ENCODE assay signal across 8 cellular contexts in genomic region chr11:86192858-86193257, GRCh38. TPM values are rescaled to one million over a fixed set of nuclear protein-coding genes. Genes with fewer than 3 reads are reported as not detected.
A peak's percentile ranks its signal among the peaks of the same experiment; 100 is the strongest.
DNase-seq lines count a peak whose midpoint lies in the region; ATAC-seq and TF ChIP-seq lines count a peak whose summit lies in the region.

No MANE protein-coding gene starts in this region.

- CTCF ChIA-PET in PC-9 (lab: Charles Lee), result interaction anchor here (0.8 to 2.3 kb wide), 6 partner anchors 10 to 151 kb away, joined by 4 to 15 read pairs (median 6); partner anchors contain the start of gene PICALM

- H4K20me1 ChIP-seq in PC-9 (ENCODE audit: insufficient read depth), result no peaks in the 10 kb centered on the region

- POLR2A ChIA-PET in PC-9 (lab: Charles Lee; ENCODE audit: unreplicated experiment), result interaction anchor here (0.5 to 0.6 kb wide), 2 partner anchors 34 to 151 kb away, joined by 5 to 19 read pairs; no protein-coding TSS in a partner anchor

- H3K27me3 ChIP-seq in PC-9 (ENCODE audit: insufficient read depth, low read depth) (no peaks in the 10 kb centered on the region), right lobe of liver (no peaks in the 10 kb centered on the region)

- in situ Hi-C loops in GM13976 (cut with MboI; ENCODE audit: low sequenced_read_pairs, unreplicated experiment), result loop anchor here (10.0 kb wide), 1 partner anchor 148 kb away; no protein-coding TSS in a partner anchor

- peak overlapping the region; percentile 37 for H3K27ac ChIP-seq in PC-9
- H3K27ac ChIP-seq in right lobe of liver, result peak overlapping the region in 2 of 3 donors; percentile 20 to 21

- H3K4me2 ChIP-seq in PC-9, result peak overlapping the region; percentile 59

- no TSS peak for BruUV-seq in PC-9 (replicated peaks; lab: Mats Ljungman, UMichigan)

- H3K79me2 ChIP-seq in PC-9 (ENCODE audit: low read depth), result no peaks in the 10 kb centered on the region

- ATAC-seq in GM18867 (IDR thresholded peaks at IDR 0.05; ENCODE audit: unreplicated experiment) (peak; percentile 15), HG03095 (IDR thresholded peaks at IDR 0.05; ENCODE audit: unreplicated experiment) (peak; percentile 2), right lobe of liver (peak in 2 of 4 donors; percentile 6 to 10), HG02884 (IDR thresholded peaks at IDR 0.05; ENCODE audit: unreplicated experiment) (no peak)

- H3K9me3 ChIP-seq in PC-9 (ENCODE audit: insufficient read depth, low read depth) (no peaks in the 10 kb centered on the region), right lobe of liver (no peaks in the 10 kb centered on the region)

- peak overlapping the region; percentile 7 for H2AFZ ChIP-seq in PC-9

- no peak for TF ChIP-seq POLR2A in right lobe of liver (IDR thresholded peaks at IDR 0.05)

- peak overlapping the region; percentile 20; the same call in 1 of the 2 replicates for H3K4me3 ChIP-seq in PC-9
- H3K4me3 ChIP-seq in right lobe of liver, result no peak overlapping the region

- peaks cover 13% of the 10 kb centered on the region for H3K4me1 ChIP-seq in PC-9 (replicated peaks; ENCODE audit: insufficient read depth)
- H3K4me1 ChIP-seq in right lobe of liver, result peaks cover 0 to 10% (median 0%) of the 10 kb centered on the region in 4 donors

- no peaks in the 10 kb centered on the region for H3K36me3 ChIP-seq in PC-9 (ENCODE audit: low read depth)
- H3K36me3 ChIP-seq in right lobe of liver, result no peaks in the 10 kb centered on the region

- 0 out of 2 replicates have a peak, but pooled peaks cover 4% of the 10 kb centered on the region for H3F3A ChIP-seq in PC-9 (ENCODE audit: insufficient read depth, low read depth)

- DNase-seq in PC-9 (no peak), right lobe of liver (no peak), GM13976 (ENCODE audit: low spot score) (no peak), head of caudate nucleus (no peak), NOMO-1 treated with DMSO at 0.1 percent for 48 hours (lab: John Stamatoyannopoulos, UW; ENCODE audit: unreplicated experiment) (no peak)

- 50% methylated on average over 1 of the region's 1 CpG for WGBS in right lobe of liver (ENCODE audit: insufficient coverage, low coverage, low lambda C conversion rate, missing lambda C conversion rate)

- H3K9me2 ChIP-seq in PC-9 (ENCODE audit: insufficient read depth), result no peaks in the 10 kb centered on the region

- intact Hi-C loops in PC-9 (cut with micrococcal nuclease; ENCODE audit: unreplicated experiment) (loop anchor here (1.0 to 2.0 kb wide), 3 partner anchors 40 to 151 kb away; partner anchors contain the start of gene PICALM), right lobe of liver (cut with DNase I) (loop anchor here in 1 of 2 donors (10.0 kb wide), 1 partner anchor 148 kb away; no protein-coding TSS in a partner anchor), head of caudate nucleus (cut with DNase I) (loop anchor here (2.0 to 5.0 kb wide), 2 partner anchors 36 to 124 kb away; partner anchors contain the start of gene PICALM)

- TF ChIP-seq CTCF in PC-9 (conservative IDR thresholded peaks at IDR 0.05), result no peak
- TF ChIP-seq CTCF in right lobe of liver (IDR thresholded peaks at IDR 0.05), result no peak
- TF ChIP-seq CTCF in GM13976 (IDR thresholded peaks at IDR 0.05; ENCODE audit: borderline replicate concordance, control extremely low read depth, extremely low read depth, insufficient read depth, missing control alignments), result no peak

RNA-seq across cellular contexts. Expression of gene EED, which starts 51.7 kb away (rescaled TPM):
- 33.4 and 37.4 TPM in 2 replicates for total RNA-seq in PC-9 (2021)
- total RNA-seq in right lobe of liver, result 10 to 100 TPM in 1 of 6 experiments, 1 to 10 TPM in 5; 6.7 to 10.4 (median 8.9) TPM
